In the genomic region with DNA sequence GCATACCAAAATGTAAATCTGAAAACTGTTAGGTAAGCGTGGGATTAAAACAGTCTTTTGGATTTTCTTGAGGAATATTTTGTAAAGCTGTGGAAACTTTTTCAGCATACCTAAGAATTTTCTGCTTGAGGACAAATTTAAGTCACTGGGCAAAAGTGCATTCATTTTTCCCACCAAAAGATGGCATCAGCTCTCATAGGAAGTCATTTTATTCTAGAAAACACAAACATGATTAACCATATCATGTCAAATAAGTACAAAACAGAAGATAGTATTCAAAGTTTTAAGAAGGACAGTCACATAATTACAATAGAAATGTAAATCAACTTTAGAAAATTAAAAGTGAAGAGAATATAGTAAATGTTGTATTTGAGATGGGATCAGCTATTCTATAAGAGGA, we compare ENCODE assay signal across 10 cellular contexts.
DNase-seq lines count a peak whose midpoint lies in the region; ATAC-seq and TF ChIP-seq lines count a peak whose summit lies in the region.
"Had no signal": no experiment of that assay in that cellular context is flagged by ENCODE, and none has a peak within 500 bp of the region (broad histone marks: within the 10 kb centered on the region; RNA-seq: fewer than 3 reads in every experiment).

No MANE protein-coding gene starts in this region.

- no peak overlapping the region for H2AFZ ChIP-seq in KMS-11 (ENCODE audit: low read depth)

- ATAC-seq in GM21717 (IDR thresholded peaks at IDR 0.05; ENCODE audit: unreplicated experiment): no peak
- no peak for ATAC-seq in GM19395 (IDR thresholded peaks at IDR 0.05; ENCODE audit: unreplicated experiment)

- no peaks in the 10 kb centered on the region for H3K27me3 Mint-ChIP-seq in brain

- H3K27ac Mint-ChIP-seq in brain: no peak overlapping the region

- H3K9ac ChIP-seq in KMS-11: no peak overlapping the region

- H3K79me2 ChIP-seq in KMS-11 (ENCODE audit: insufficient read depth, low read depth): no peaks in the 10 kb centered on the region

- H3K36me3 ChIP-seq in KMS-11 (ENCODE audit: insufficient read depth): no peaks in the 10 kb centered on the region

- TF ChIP-seq CTCF in KMS-11 (conservative IDR thresholded peaks at IDR 0.05; ENCODE audit: low read depth, low read length) (0 out of 2 replicates have a peak, but pooled peaks have one; percentile 25), brain (conservative IDR thresholded peaks at IDR 0.05) (peak; percentile 56 to 71)

- no peak overlapping the region for H3K4me2 ChIP-seq in KMS-11

- no peak overlapping the region for H3K4me3 ChIP-seq in KMS-11 (IDR thresholded peaks at IDR 0.05; ENCODE audit: insufficient read depth, low read depth, low read length)

- H3K27me3 ChIP-seq in KMS-11 (ENCODE audit: insufficient read depth, low read depth): no peaks in the 10 kb centered on the region

- H4K20me1 ChIP-seq in KMS-11 (ENCODE audit: insufficient read depth): no peaks in the 10 kb centered on the region

- H3K4me3 Mint-ChIP-seq in brain: no peak overlapping the region

- H3K4me1 ChIP-seq in KMS-11 (ENCODE audit: low read depth, poor library complexity, severe bottlenecking): no peaks in the 10 kb centered on the region

- no peaks in the 10 kb centered on the region for H3K9me3 Mint-ChIP-seq in brain

- no peaks in the 10 kb centered on the region for H3K4me1 Mint-ChIP-seq in brain

- DNase-seq in DMS79 (lab: John Stamatoyannopoulos, UW): peak; percentile 3
- peak; percentile 45 for DNase-seq in medulla oblongata (ENCODE audit: extremely low spot score)
- no peak for DNase-seq in GDM1 (lab: John Stamatoyannopoulos, UW)
- no peak for DNase-seq in NCI-H1436 (lab: John Stamatoyannopoulos, UW)
- DNase-seq: islet precursor cell, NCI-H1417 treated with DMSO at 0.1 percent for 48 hours had no signal

- H3K27ac ChIP-seq in KMS-11: no peak overlapping the region

- H3K36me3 Mint-ChIP-seq in brain: peaks cover 13% of the 10 kb centered on the region

Comparison
In these comparisons a context has a peak if more than half of its experiments do, and no peak if none do; other contexts are left out.
1. DNase-seq: peak in DMS79 (single experiment) and medulla oblongata (single experiment); none in GDM1 (single experiment) and NCI-H1436 (single experiment).